ENCODE assay signal across 1 cellular context in the genomic region with DNA sequence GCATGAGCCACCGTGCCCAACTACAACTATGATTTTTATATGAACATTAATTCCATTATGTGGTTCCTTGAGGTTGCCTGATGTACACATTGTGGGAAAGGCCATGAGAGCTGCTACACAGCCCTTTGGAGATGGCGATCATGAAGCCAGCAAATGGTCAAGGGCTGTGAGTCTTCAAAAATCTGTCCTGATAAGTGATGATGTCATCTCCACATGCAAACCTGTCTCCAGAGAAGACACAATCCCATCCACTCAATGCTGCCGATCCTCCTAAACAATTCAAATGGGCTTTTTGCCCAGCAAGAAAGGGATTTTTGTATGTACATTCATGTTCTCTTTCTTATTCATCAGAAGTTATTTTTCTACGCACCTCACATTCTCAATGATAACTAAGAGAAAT.
TF ChIP-seq lines count a peak whose summit lies in the region.

No MANE protein-coding gene starts in this region.

TF ChIP-seq in HepG2, 621 proteins besides CTCF, POLR2A, EP300 and RAD21:
- TF ChIP-seq MAF1 (CRISPR knock-in tag; IDR thresholded peaks at IDR 0.05; ENCODE audit: borderline replicate concordance) (no peak), RFX1 (IDR thresholded peaks at IDR 0.05) (no peak), GATAD1 (CRISPR knock-in tag; IDR thresholded peaks at IDR 0.05) (no peak), ZNF260 (CRISPR knock-in tag; IDR thresholded peaks at IDR 0.05; ENCODE audit: borderline replicate concordance, low read depth) (no peak), KDM5B (CRISPR knock-in tag; IDR thresholded peaks at IDR 0.05; ENCODE audit: borderline replicate concordance) (no peak), CREB1 (IDR thresholded peaks at IDR 0.05) (0 out of 2 replicates have a peak, but pooled peaks have one; percentile 21), CREB1 (CRISPR knock-in tag; IDR thresholded peaks at IDR 0.05) (no peak), ATF7 (IDR thresholded peaks at IDR 0.05) (peak; percentile 92), ATF7 (CRISPR knock-in tag; IDR thresholded peaks at IDR 0.05) (no peak)
- TF ChIP-seq, protein P1, sequence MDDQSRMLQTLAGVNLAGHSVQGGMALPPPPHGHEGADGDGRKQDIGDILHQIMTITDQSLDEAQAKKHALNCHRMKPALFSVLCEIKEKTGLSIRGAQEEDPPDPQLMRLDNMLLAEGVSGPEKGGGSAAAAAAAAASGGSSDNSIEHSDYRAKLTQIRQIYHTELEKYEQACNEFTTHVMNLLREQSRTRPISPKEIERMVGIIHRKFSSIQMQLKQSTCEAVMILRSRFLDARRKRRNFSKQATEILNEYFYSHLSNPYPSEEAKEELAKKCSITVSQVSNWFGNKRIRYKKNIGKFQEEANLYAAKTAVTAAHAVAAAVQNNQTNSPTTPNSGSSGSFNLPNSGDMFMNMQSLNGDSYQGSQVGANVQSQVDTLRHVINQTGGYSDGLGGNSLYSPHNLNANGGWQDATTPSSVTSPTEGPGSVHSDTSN (CRISPR knock-in tag; IDR thresholded peaks at IDR 0.05; ENCODE audit: borderline replicate concordance): no peak
- TF ChIP-seq, protein P2, sequence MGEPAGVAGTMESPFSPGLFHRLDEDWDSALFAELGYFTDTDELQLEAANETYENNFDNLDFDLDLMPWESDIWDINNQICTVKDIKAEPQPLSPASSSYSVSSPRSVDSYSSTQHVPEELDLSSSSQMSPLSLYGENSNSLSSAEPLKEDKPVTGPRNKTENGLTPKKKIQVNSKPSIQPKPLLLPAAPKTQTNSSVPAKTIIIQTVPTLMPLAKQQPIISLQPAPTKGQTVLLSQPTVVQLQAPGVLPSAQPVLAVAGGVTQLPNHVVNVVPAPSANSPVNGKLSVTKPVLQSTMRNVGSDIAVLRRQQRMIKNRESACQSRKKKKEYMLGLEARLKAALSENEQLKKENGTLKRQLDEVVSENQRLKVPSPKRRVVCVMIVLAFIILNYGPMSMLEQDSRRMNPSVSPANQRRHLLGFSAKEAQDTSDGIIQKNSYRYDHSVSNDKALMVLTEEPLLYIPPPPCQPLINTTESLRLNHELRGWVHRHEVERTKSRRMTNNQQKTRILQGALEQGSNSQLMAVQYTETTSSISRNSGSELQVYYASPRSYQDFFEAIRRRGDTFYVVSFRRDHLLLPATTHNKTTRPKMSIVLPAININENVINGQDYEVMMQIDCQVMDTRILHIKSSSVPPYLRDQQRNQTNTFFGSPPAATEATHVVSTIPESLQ (CRISPR knock-in tag; conservative IDR thresholded peaks at IDR 0.05): no peak
